In genomic region chr1:67618285-67619018, GRCh38 we compare ENCODE assay signal across 11 cellular contexts.
DNase-seq lines count a peak whose midpoint lies in the region; ATAC-seq, FAIRE-seq and TF ChIP-seq lines count a peak whose summit lies in the region.
"Had no signal": no experiment of that assay in that cellular context is flagged by ENCODE, and none has a peak within 500 bp of the region (broad histone marks: within the 10 kb centered on the region; RNA-seq: fewer than 3 reads in every experiment).

No MANE protein-coding gene starts in this region.

- TF ChIP-seq CTCF in AG09319 (IDR thresholded peaks at IDR 0.05; ENCODE audit: low read depth, low read length) (no peak), adrenal gland (IDR thresholded peaks at IDR 0.05) (no peak), parathyroid adenoma (IDR thresholded peaks at IDR 0.05) (no peak)

- H3K27ac ChIP-seq in adrenal gland (peak overlapping the region in 2 of 5 donors; percentile 64 to 73), parathyroid adenoma (peak overlapping the region; percentile 74)

- no peaks in the 10 kb centered on the region for H3K36me3 ChIP-seq in adrenal gland (replicated peaks in 1 of 2)
- no peaks in the 10 kb centered on the region for H3K36me3 ChIP-seq in parathyroid adenoma (ENCODE audit: control insufficient read depth, insufficient read depth, low read length)

- intact Hi-C loops in adrenal gland (cut with DNase I), result no loop called here

- WGBS in adrenal gland, 4 donors, result 35 to 45% (median 42%) methylated on average over 14 of the region's 14 CpGs

- DNase-seq in AG09319 (ENCODE audit: extremely low read depth, low read depth), result peak; percentile 87
- DNase-seq in adrenal gland, result peak in 6 of 7 donors; percentile 62 to 85 (median 78)
- peak; percentile 55 for DNase-seq in globus pallidus (ENCODE audit: low spot score)
- no peak for DNase-seq in COLO668 (lab: John Stamatoyannopoulos, UW; ENCODE audit: unreplicated experiment)
- no peak for DNase-seq in GM19239 (ENCODE audit: insufficient read length, low spot score)
- DNase-seq: activated CD8-positive, alpha-beta memory T cell treated with anti-CD3 and anti-CD28 coated beads for 24 hours; DMS 273 treated with DMSO at 0.1 percent for 48 hours; NCI-H345 had no signal

- H3K9me3 ChIP-seq in adrenal gland (replicated peaks in 1 of 3) (no peaks in the 10 kb centered on the region), parathyroid adenoma (ENCODE audit: control insufficient read depth, low read length) (no peaks in the 10 kb centered on the region)

- H3K9ac ChIP-seq in parathyroid adenoma, result no peak overlapping the region

- no peak for TF ChIP-seq POLR2A in adrenal gland (IDR thresholded peaks at IDR 0.05)

- H3K4me3 ChIP-seq in adrenal gland (peak overlapping the region in 1 of 4 donors; percentile 4), parathyroid adenoma (ENCODE audit: low read depth, low read length) (peak overlapping the region; percentile 11)

- H3K4me1 ChIP-seq in adrenal gland (replicated peaks in 1 of 2), result peaks cover 5 to 15% of the 10 kb centered on the region in 2 donors
- H3K4me1 ChIP-seq in parathyroid adenoma, result peaks cover 14% of the 10 kb centered on the region

- H3K4me2 ChIP-seq in parathyroid adenoma (ENCODE audit: low read length), result peak overlapping the region; percentile 24

- ATAC-seq in HG03457 (IDR thresholded peaks at IDR 0.05; ENCODE audit: unreplicated experiment), result no peak
- ATAC-seq in GM19467 (IDR thresholded peaks at IDR 0.05; ENCODE audit: unreplicated experiment), result no peak

- no peaks in the 10 kb centered on the region for H3K79me2 ChIP-seq in parathyroid adenoma

- H3K27me3 ChIP-seq in adrenal gland (no peaks in the 10 kb centered on the region), parathyroid adenoma (ENCODE audit: control insufficient read depth, insufficient read depth, low read length) (no peaks in the 10 kb centered on the region)

- H2AFZ ChIP-seq in parathyroid adenoma, result peak overlapping the region; percentile 50

- no peak for FAIRE-seq in GM19239 (lab: Jason Lieb, UNC)

Comparison
In these comparisons a context has a peak if more than half of its experiments do, and no peak if none do; other contexts are left out.
1. DNase-seq: peak in AG09319 (single experiment), adrenal gland (6 of 7) and globus pallidus (single experiment); none in COLO668 (single experiment) and GM19239 (single experiment).